In the genomic region with DNA sequence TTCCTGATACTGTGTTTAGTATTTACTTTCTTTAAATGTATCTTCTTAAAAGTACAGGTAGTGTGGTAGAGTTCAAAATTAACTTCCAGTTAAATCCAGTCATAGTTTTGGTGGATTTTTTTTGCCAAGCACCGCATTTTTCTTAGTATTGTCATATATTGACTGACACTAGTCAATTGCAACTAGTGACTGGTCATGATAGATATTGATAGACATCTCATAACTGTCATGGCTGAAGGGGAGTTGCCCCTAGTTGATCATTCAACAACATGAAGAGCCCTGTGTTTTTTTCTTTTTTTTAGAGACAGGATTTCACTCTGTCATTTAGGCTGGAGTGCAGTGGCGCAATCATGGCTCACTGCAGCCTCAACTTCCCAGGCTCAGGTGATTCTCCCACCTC, we compare ENCODE assay signal across 2 cellular contexts.
TF ChIP-seq lines count a peak whose summit lies in the region.

No MANE protein-coding gene starts in this region.

TF ChIP-seq in IMR-90, 13 proteins besides CTCF, POLR2A, EP300 and RAD21:
- peak; percentile 29; the same call in 1 of the 2 replicates for TF ChIP-seq CEBPB (IDR thresholded peaks at IDR 0.05; ENCODE audit: low read depth, low read length)
- no peak for TF ChIP-seq CHD1 (IDR thresholded peaks at IDR 0.05; ENCODE audit: low read depth, low read length)

TF ChIP-seq in K562, 482 proteins besides CTCF, POLR2A, EP300 and RAD21:
- TF ChIP-seq ZNF644 (tag; IDR thresholded peaks at IDR 0.05; ENCODE audit: low read depth), result 0 out of 2 replicates have a peak, but pooled peaks have one; percentile 41
- TF ChIP-seq MEIS2 (IDR thresholded peaks at IDR 0.05; ENCODE audit: partially characterized antibody), result peak; percentile 64
- TF ChIP-seq, protein P1, sequence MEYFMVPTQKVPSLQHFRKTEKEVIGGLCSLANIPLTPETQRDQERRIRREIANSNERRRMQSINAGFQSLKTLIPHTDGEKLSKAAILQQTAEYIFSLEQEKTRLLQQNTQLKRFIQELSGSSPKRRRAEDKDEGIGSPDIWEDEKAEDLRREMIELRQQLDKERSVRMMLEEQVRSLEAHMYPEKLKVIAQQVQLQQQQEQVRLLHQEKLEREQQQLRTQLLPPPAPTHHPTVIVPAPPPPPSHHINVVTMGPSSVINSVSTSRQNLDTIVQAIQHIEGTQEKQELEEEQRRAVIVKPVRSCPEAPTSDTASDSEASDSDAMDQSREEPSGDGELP (CRISPR knock-in tag; IDR thresholded peaks at IDR 0.05; ENCODE audit: borderline replicate concordance), result no peak
- peak; percentile 86 for TF ChIP-seq CEBPB (tag; IDR thresholded peaks at IDR 0.05)
- TF ChIP-seq CEBPG (CRISPR knock-in tag; IDR thresholded peaks at IDR 0.05), result no peak
- TF ChIP-seq CEBPG (tag; conservative IDR thresholded peaks at IDR 0.05 in 1 of 2, IDR thresholded peaks at IDR 0.05 in 1 of 2), result peak in 1 of 2 experiments; percentile 48; a peak in 1 of 4 replicates
- peak; percentile 65 for TF ChIP-seq PKNOX1 (IDR thresholded peaks at IDR 0.05)
- TF ChIP-seq ELF2 (CRISPR knock-in tag; IDR thresholded peaks at IDR 0.05), result no peak
- TF ChIP-seq ZNF384 (IDR thresholded peaks at IDR 0.05; ENCODE audit: low read depth, low read length), result peak; percentile 35; the same call in 1 of the 2 replicates
